17 cellular contexts compared by ENCODE assay signal in genomic region chr20:61443541-61444126, GRCh38.
DNase-seq lines count a peak whose midpoint lies in the region; ATAC-seq and TF ChIP-seq lines count a peak whose summit lies in the region.
"Had no signal": no experiment of that assay in that cellular context is flagged by ENCODE, and none has a peak within 500 bp of the region (broad histone marks: within the 10 kb centered on the region; RNA-seq: fewer than 3 reads in every experiment).

No MANE protein-coding gene starts in this region.

- DNase-seq in NCI-H748 (lab: John Stamatoyannopoulos, UW; ENCODE audit: unreplicated experiment) (peak; percentile 73), NCI-H748 treated with DMSO at 0.1 percent for 48 hours (lab: John Stamatoyannopoulos, UW) (no peak), amniotic epithelial cell (ENCODE audit: low read depth) (peak; percentile 46), fibroblast of lung (ENCODE audit: low read depth in 2 of 2) (peak; percentile 56 to 57), skeletal muscle cell (ENCODE audit: low read depth) (peak; percentile 26), globus pallidus (ENCODE audit: low spot score) (no peak), NCI-H2029 (lab: John Stamatoyannopoulos, UW) (no peak)
- no peak for DNase-seq in CD8-positive, alpha-beta T cell
- DNase-seq: Calu3; CD4-positive, CD25-positive, alpha-beta regulatory T cell; DMS79; HCEC 1CT; NCI-H1436 treated with DMSO at 0.1 percent for 48 hours; NCI-H2107; NCI-H774; RPMI8226 had no signal

- H3K9me3 ChIP-seq in fibroblast of lung (ENCODE audit: control insufficient read depth, insufficient read depth, low read depth, low read length), result no peaks in the 10 kb centered on the region
- H3K9me3 ChIP-seq in CD8-positive, alpha-beta T cell (ENCODE audit: low read length), result no peaks in the 10 kb centered on the region

- H3K4me2 ChIP-seq in fibroblast of lung (ENCODE audit: extremely low read depth, insufficient read depth, low read length), result no peak overlapping the region

- H3K79me2 ChIP-seq in fibroblast of lung (ENCODE audit: control insufficient read depth, insufficient read depth, low read length), result no peaks in the 10 kb centered on the region

- CTCF ChIA-PET in CD8-positive, alpha-beta T cell (lab: Charles Lee), result no interaction called here

- H4K20me1 ChIP-seq in fibroblast of lung (ENCODE audit: control insufficient read depth, extremely low read depth, insufficient read depth, low read length), result no peaks in the 10 kb centered on the region

- H2AFZ ChIP-seq in fibroblast of lung (ENCODE audit: low read length), result no peak overlapping the region

- no peaks in the 10 kb centered on the region for H3K9me3 Mint-ChIP-seq in CD8-positive, alpha-beta T cell

- no peak overlapping the region for H3K9ac ChIP-seq in fibroblast of lung (ENCODE audit: insufficient read depth, low read length)

- no peaks in the 10 kb centered on the region for H3K36me3 Mint-ChIP-seq in CD8-positive, alpha-beta T cell
- H3K36me3 Mint-ChIP-seq: CD4-positive, CD25-positive, alpha-beta regulatory T cell had no signal

- POLR2A ChIA-PET in CD8-positive, alpha-beta T cell (lab: Charles Lee), result no interaction called here

- no peaks in the 10 kb centered on the region for H3K4me1 Mint-ChIP-seq in CD8-positive, alpha-beta T cell (ENCODE audit: low read depth)
- H3K4me1 Mint-ChIP-seq: CD4-positive, CD25-positive, alpha-beta regulatory T cell had no signal

- no peak overlapping the region for H3K4me3 ChIP-seq in fibroblast of lung (replicated peaks in 1 of 4; ENCODE audit: control extremely low read depth in 1 of 4, insufficient read depth in 1 of 4, low read depth in 3 of 4, low read length in 4 of 4)
- H3K4me3 ChIP-seq in skeletal muscle cell (ENCODE audit: low read depth, low read length), result no peak overlapping the region
- H3K4me3 ChIP-seq in CD8-positive, alpha-beta T cell (ENCODE audit: low read depth, low read length), result no peak overlapping the region

- peaks cover 4% of the 10 kb centered on the region for H3K4me1 ChIP-seq in fibroblast of lung (ENCODE audit: control insufficient read depth, extremely low read depth, insufficient read depth, low read length)
- H3K4me1 ChIP-seq in CD8-positive, alpha-beta T cell (ENCODE audit: insufficient read depth, low read length), result no peaks in the 10 kb centered on the region

- intact Hi-C loops in CD8-positive, alpha-beta T cell (cut with DNase I, micrococcal nuclease), result no loop called here

- H3K27ac Mint-ChIP-seq in CD8-positive, alpha-beta T cell, result no peak overlapping the region
- H3K27ac Mint-ChIP-seq: CD4-positive, CD25-positive, alpha-beta regulatory T cell had no signal

- TF ChIP-seq CTCF in fibroblast of lung (conservative IDR thresholded peaks at IDR 0.05 in 1 of 2, IDR thresholded peaks at IDR 0.05 in 1 of 2; ENCODE audit: low read depth in 1 of 2, low read length in 2 of 2), result no peak
- no peak for TF ChIP-seq CTCF in CD8-positive, alpha-beta T cell (IDR thresholded peaks at IDR 0.05)

- H3K36me3 ChIP-seq in fibroblast of lung (ENCODE audit: control insufficient read depth, insufficient read depth, low read length), result no peaks in the 10 kb centered on the region
- H3K36me3 ChIP-seq in CD8-positive, alpha-beta T cell (ENCODE audit: insufficient read depth, low read length), result no peaks in the 10 kb centered on the region

- no peaks in the 10 kb centered on the region for H3K27me3 ChIP-seq in fibroblast of lung (ENCODE audit: control insufficient read depth, insufficient read depth, low read length)
- no peaks in the 10 kb centered on the region for H3K27me3 ChIP-seq in CD8-positive, alpha-beta T cell (ENCODE audit: insufficient read depth, low read length)

- H3K27me3 Mint-ChIP-seq in CD8-positive, alpha-beta T cell (ENCODE audit: low read depth), result peaks cover 4% of the 10 kb centered on the region

- H3K27ac ChIP-seq in fibroblast of lung (ENCODE audit: insufficient read depth, low read length), result no peak overlapping the region
- no peak overlapping the region for H3K27ac ChIP-seq in CD8-positive, alpha-beta T cell (ENCODE audit: low read depth, low read length)
- H3K27ac ChIP-seq: HL-60 had no signal

- no peak overlapping the region for H3K4me3 Mint-ChIP-seq in CD8-positive, alpha-beta T cell
- H3K4me3 Mint-ChIP-seq: CD4-positive, CD25-positive, alpha-beta regulatory T cell had no signal

- no peak for ATAC-seq in CD8-positive, alpha-beta T cell

Comparison
In these comparisons a context has a peak if more than half of its experiments do, and no peak if none do; other contexts are left out.
1. DNase-seq: peak in NCI-H748 (single experiment), amniotic epithelial cell (single experiment), fibroblast of lung (2 of 2) and skeletal muscle cell (single experiment); none in NCI-H748 treated with DMSO at 0.1 percent for 48 hours (single experiment), globus pallidus (single experiment), CD8-positive, alpha-beta T cell (0 of 7) and NCI-H2029 (single experiment).